ENCODE assay signal across 10 cellular contexts in the genomic region with DNA sequence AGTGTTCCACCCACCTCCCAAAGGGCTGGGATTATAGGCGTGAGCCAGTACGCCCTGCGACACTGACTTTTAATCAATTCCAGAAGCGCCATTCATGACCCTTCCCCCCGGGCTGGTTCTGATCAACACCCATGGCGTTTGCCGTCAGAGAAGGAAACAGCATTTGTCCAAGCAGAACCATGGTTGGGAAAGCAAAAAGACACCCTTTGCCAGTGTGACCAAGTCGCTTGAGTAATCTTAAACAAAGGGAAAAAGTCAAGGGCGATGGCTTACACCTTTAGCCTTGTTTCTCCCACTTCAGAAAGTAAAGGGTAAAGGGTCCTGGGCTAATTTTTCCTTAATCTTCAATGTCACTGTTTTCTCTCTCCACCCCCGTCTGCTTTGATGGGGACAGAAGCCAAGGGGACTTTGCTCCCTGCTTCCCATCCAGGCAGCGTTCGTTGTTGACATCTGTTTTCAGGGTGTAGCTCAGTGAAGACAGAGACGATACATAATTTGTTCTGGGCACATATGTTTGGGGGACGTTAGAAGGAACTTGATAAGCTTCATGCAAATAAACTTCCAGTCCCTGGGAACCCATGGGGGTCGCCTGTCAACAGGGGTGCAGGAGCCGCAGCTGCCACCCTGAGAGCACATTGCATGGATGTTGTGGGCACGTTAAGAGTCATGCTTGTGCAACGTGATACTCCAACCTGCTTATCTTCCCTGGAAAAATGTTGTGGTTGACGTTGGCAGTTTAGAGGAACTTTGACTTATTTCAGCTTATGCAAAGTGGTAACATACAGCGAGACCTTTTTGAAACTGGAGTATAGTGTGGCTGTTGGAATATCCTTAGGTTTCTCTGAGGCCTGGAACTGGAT. TPM values are rescaled to one million over a fixed set of nuclear protein-coding genes. Genes with fewer than 3 reads are reported as not detected.
A peak's percentile ranks its signal among the peaks of the same experiment; 100 is the strongest.
DNase-seq lines count a peak whose midpoint lies in the region; ATAC-seq and TF ChIP-seq lines count a peak whose summit lies in the region.
"Had no signal": no experiment of that assay in that cellular context is flagged by ENCODE, and none has a peak within 500 bp of the region (broad histone marks: within the 10 kb centered on the region; RNA-seq: fewer than 3 reads in every experiment).

No MANE protein-coding gene starts in this region.

- H3K4me1 Mint-ChIP-seq in progenitor cell of endocrine pancreas (ENCODE audit: low read depth): peaks cover 29% of the 10 kb centered on the region
- H3K4me1 Mint-ChIP-seq in activated CD8-positive, alpha-beta T cell treated with anti-CD3 and anti-CD28 coated beads for 36 hours (ENCODE audit: low read depth): no peaks in the 10 kb centered on the region

- no peaks in the 10 kb centered on the region for H3K27me3 Mint-ChIP-seq in progenitor cell of endocrine pancreas
- H3K27me3 Mint-ChIP-seq in activated CD8-positive, alpha-beta T cell treated with anti-CD3 and anti-CD28 coated beads for 36 hours: no peaks in the 10 kb centered on the region

- ATAC-seq in activated CD8-positive, alpha-beta T cell treated with anti-CD3 and anti-CD28 coated beads for 36 hours: no peak

- intact Hi-C loops in activated CD8-positive, alpha-beta T cell treated with anti-CD3 and anti-CD28 coated beads for 36 hours (cut with micrococcal nuclease): no loop called here

- H3K4me3 ChIP-seq in HL-60 (replicated peaks; ENCODE audit: insufficient read depth, low read length) (no peak overlapping the region), fibroblast of mammary gland (ENCODE audit: control insufficient read depth, low read depth, low read length) (no peak overlapping the region), H7 (ENCODE audit: insufficient read depth, low read depth, low read length) (no peak overlapping the region)

- H3K27ac ChIP-seq in HL-60 (replicated peaks): peak overlapping the region; percentile 83

- CTCF ChIA-PET in activated CD8-positive, alpha-beta T cell treated with anti-CD3 and anti-CD28 coated beads for 36 hours (lab: Charles Lee): interaction anchor here (0.5 kb wide), 1 partner anchor 196 kb away, joined by 3 read pairs; no protein-coding TSS in a partner anchor

- H3K27ac Mint-ChIP-seq in progenitor cell of endocrine pancreas: peak overlapping the region; percentile 90
- H3K27ac Mint-ChIP-seq in activated CD8-positive, alpha-beta T cell treated with anti-CD3 and anti-CD28 coated beads for 36 hours: no peak overlapping the region

- TF ChIP-seq CTCF in HL-60 (IDR thresholded peaks at IDR 0.05; ENCODE audit: insufficient read depth, low read length) (no peak), fibroblast of mammary gland (conservative IDR thresholded peaks at IDR 0.05; ENCODE audit: control insufficient read depth, insufficient read depth, low read depth, low read length) (no peak), progenitor cell of endocrine pancreas (IDR thresholded peaks at IDR 0.05; ENCODE audit: unreplicated experiment) (no peak)
- no peak for TF ChIP-seq CTCF in activated CD8-positive, alpha-beta T cell treated with anti-CD3 and anti-CD28 coated beads for 36 hours (IDR thresholded peaks at IDR 0.05)

- no peak overlapping the region for H3K4me3 Mint-ChIP-seq in progenitor cell of endocrine pancreas (ENCODE audit: low read depth)
- H3K4me3 Mint-ChIP-seq in activated CD8-positive, alpha-beta T cell treated with anti-CD3 and anti-CD28 coated beads for 36 hours: no peak overlapping the region

- POLR2A ChIA-PET in activated CD8-positive, alpha-beta T cell treated with anti-CD3 and anti-CD28 coated beads for 36 hours (lab: Charles Lee): interaction anchor here (1.0 kb wide), 1 partner anchor 78 kb away, joined by 3 read pairs; no protein-coding TSS in a partner anchor

- DNase-seq in HL-60 (ENCODE audit: low read depth in 1 of 2, low spot score in 1 of 2): peak; percentile 67 to 72
- DNase-seq in RPMI7951 (ENCODE audit: low read depth): peak; percentile 54
- DNase-seq in fibroblast of mammary gland (ENCODE audit: low read depth): peak; percentile 15
- no peak for DNase-seq in progenitor cell of endocrine pancreas (ENCODE audit: low spot score, unreplicated experiment)
- DNase-seq in H7: no peak
- DNase-seq in NCI-H524 (lab: John Stamatoyannopoulos, UW): no peak
- no peak for DNase-seq in stimulated activated CD4-positive, alpha-beta T cell treated with anti-CD3 and anti-CD28 coated beads, Interleukin-15, amount 100 ng/mL, for 24 hours
- DNase-seq in activated CD8-positive, alpha-beta T cell treated with anti-CD3 and anti-CD28 coated beads for 36 hours: no peak
- DNase-seq: NCI-H1092, SHP77 had no signal

- H3K27me3 ChIP-seq in HL-60 (ENCODE audit: insufficient read depth, poor library complexity, severe bottlenecking) (no peaks in the 10 kb centered on the region), H7 (ENCODE audit: control insufficient read depth, insufficient read depth, low read length) (no peaks in the 10 kb centered on the region)

- H3K36me3 ChIP-seq in H7 (replicated peaks; ENCODE audit: control insufficient read depth, insufficient read depth, low read length): no peaks in the 10 kb centered on the region

- H3K9me3 Mint-ChIP-seq in progenitor cell of endocrine pancreas (ENCODE audit: low read depth): no peaks in the 10 kb centered on the region
- no peaks in the 10 kb centered on the region for H3K9me3 Mint-ChIP-seq in activated CD8-positive, alpha-beta T cell treated with anti-CD3 and anti-CD28 coated beads for 36 hours

- H3K36me3 Mint-ChIP-seq in progenitor cell of endocrine pancreas (ENCODE audit: insufficient read depth): peaks cover 10% of the 10 kb centered on the region
- H3K36me3 Mint-ChIP-seq in activated CD8-positive, alpha-beta T cell treated with anti-CD3 and anti-CD28 coated beads for 36 hours (ENCODE audit: low read depth): no peaks in the 10 kb centered on the region

RNA-seq across cellular contexts. Expression of gene TANGO6, which starts 50.6 kb away (rescaled TPM):
- 11.3 and 11.5 TPM in 2 replicates for total RNA-seq in RPMI7951 (2014; rRNA removed; shearing (Covaris generic))
- 14.1 and 14.8 TPM in 2 replicates for total RNA-seq in progenitor cell of endocrine pancreas
- 13.2 and 16.7 TPM in 2 replicates for total RNA-seq in H7 (2014; rRNA removed; shearing (Covaris generic))
- total RNA-seq in activated CD8-positive, alpha-beta T cell treated with anti-CD3 and anti-CD28 coated beads for 36 hours: 10 to 100 TPM; 23.0 to 27.0 TPM

RNA-seq across cellular contexts. Expression of gene CDH1, which starts 55.6 kb away (rescaled TPM):
- not detected in 2 replicates for total RNA-seq in RPMI7951 (2014; rRNA removed; shearing (Covaris generic))
- 545 and 586 TPM in 2 replicates for total RNA-seq in progenitor cell of endocrine pancreas
- total RNA-seq in H7 (2014; rRNA removed; shearing (Covaris generic)): 19.0 and 38.6 TPM in 2 replicates
- under 1 TPM; 0.16 to 0.54 TPM for total RNA-seq in activated CD8-positive, alpha-beta T cell treated with anti-CD3 and anti-CD28 coated beads for 36 hours

Comparison
In these comparisons a context has a peak if more than half of its experiments do, and no peak if none do; other contexts are left out.
1. DNase-seq: peak in HL-60 (2 of 2), RPMI7951 (single experiment) and fibroblast of mammary gland (single experiment); none in progenitor cell of endocrine pancreas (single experiment), H7 (single experiment), NCI-H524 (0 of 2), stimulated activated CD4-positive, alpha-beta T cell treated with anti-CD3 and anti-CD28 coated beads, Interleukin-15, amount 100 ng/mL, for 24 hours (single experiment) and activated CD8-positive, alpha-beta T cell treated with anti-CD3 and anti-CD28 coated beads for 36 hours (single experiment).
2. RNA of gene CDH1, which starts 55.6 kb away (total RNA-seq): 545 to 586 TPM in progenitor cell of endocrine pancreas; 19.0 to 38.6 TPM in H7, 0.16 to 0.54 TPM in activated CD8-positive, alpha-beta T cell treated with anti-CD3 and anti-CD28 coated beads for 36 hours and not detected in RPMI7951; every median in the first group is over 10 times any median in the second.